1 cellular context compared by ENCODE assay signal in genomic region chr19:49580264-49581006, GRCh38.
TF ChIP-seq lines count a peak whose summit lies in the region.

NOSIP (minus strand) TSS chr19:49580556; CDS start chr19:49560691, 19,865 bp downstream.

TF ChIP-seq in HepG2, 621 proteins besides CTCF, POLR2A, EP300 and RAD21 (continued from another document and continues in another):
- TF ChIP-seq ZNF230 (CRISPR knock-in tag; IDR thresholded peaks at IDR 0.05) (0 out of 2 replicates have a peak, but pooled peaks have one; percentile 26), MIER3 (CRISPR knock-in tag; IDR thresholded peaks at IDR 0.05; ENCODE audit: borderline replicate concordance) (peak; percentile 71; the same call in 1 of the 2 replicates), ZNF331 (CRISPR knock-in tag; IDR thresholded peaks at IDR 0.05) (peak; percentile 91), ZNF549 (CRISPR knock-in tag; IDR thresholded peaks at IDR 0.05) (no peak), KDM6A (CRISPR knock-in tag; IDR thresholded peaks at IDR 0.05; ENCODE audit: low read depth) (no peak), AHR (CRISPR knock-in tag; IDR thresholded peaks at IDR 0.05) (peak; percentile 74; the same call in 1 of the 2 replicates), MEIS1 (CRISPR knock-in tag; IDR thresholded peaks at IDR 0.05; ENCODE audit: borderline replicate concordance) (peak; percentile 62; the same call in 1 of the 2 replicates), ZNF367 (CRISPR knock-in tag; IDR thresholded peaks at IDR 0.05; ENCODE audit: borderline replicate concordance) (no peak), HNF1B (CRISPR knock-in tag; IDR thresholded peaks at IDR 0.05) (peak; percentile 97), CC2D1A (CRISPR knock-in tag; IDR thresholded peaks at IDR 0.05) (no peak), ZNF83 (CRISPR knock-in tag; IDR thresholded peaks at IDR 0.05; ENCODE audit: borderline replicate concordance) (no peak), PRDM4 (CRISPR knock-in tag; IDR thresholded peaks at IDR 0.05; ENCODE audit: borderline replicate concordance) (0 out of 2 replicates have a peak, but pooled peaks have one; percentile 44), ZSCAN22 (CRISPR knock-in tag; IDR thresholded peaks at IDR 0.05) (no peak; the same call in 1 of the 2 replicates), SATB2 (CRISPR knock-in tag; IDR thresholded peaks at IDR 0.05) (0 out of 2 replicates have a peak, but pooled peaks have one; percentile 50), ZNF44 (CRISPR knock-in tag; IDR thresholded peaks at IDR 0.05) (0 out of 2 replicates have a peak, but pooled peaks have one; percentile 81), NFATC3 (CRISPR knock-in tag; IDR thresholded peaks at IDR 0.05) (no peak), KAT2B (IDR thresholded peaks at IDR 0.05; ENCODE audit: borderline replicate concordance, low read depth, low read length) (no peak), ETV5 (CRISPR knock-in tag; IDR thresholded peaks at IDR 0.05; ENCODE audit: borderline replicate concordance) (peak; percentile 90), HNRNPH1 (optimal IDR thresholded peaks at IDR 0.05; ENCODE audit: low read depth, low read length) (no peak), KLF15 (CRISPR knock-in tag; IDR thresholded peaks at IDR 0.05; ENCODE audit: borderline replicate concordance) (no peak), DR1 (CRISPR knock-in tag; IDR thresholded peaks at IDR 0.05) (peak; percentile 75), ZNF12 (CRISPR knock-in tag; IDR thresholded peaks at IDR 0.05) (no peak), ZNF792 (CRISPR knock-in tag; IDR thresholded peaks at IDR 0.05) (0 out of 2 replicates have a peak, but pooled peaks have one; percentile 20), FOXK2 (IDR thresholded peaks at IDR 0.05) (no peak), ZNF720 (CRISPR knock-in tag; IDR thresholded peaks at IDR 0.05) (no peak), ZBTB38 (CRISPR knock-in tag; IDR thresholded peaks at IDR 0.05) (peak; percentile 75), NFE2L2 (IDR thresholded peaks at IDR 0.05; ENCODE audit: low read length) (no peak), ZNF335 (CRISPR knock-in tag; IDR thresholded peaks at IDR 0.05) (0 out of 2 replicates have a peak, but pooled peaks have one; percentile 26), ZNF510 (CRISPR knock-in tag; IDR thresholded peaks at IDR 0.05; ENCODE audit: low read depth) (no peak; the same call in 1 of the 2 replicates), ZFY (CRISPR knock-in tag; IDR thresholded peaks at IDR 0.05) (peak; percentile 73), HINFP (CRISPR knock-in tag; IDR thresholded peaks at IDR 0.05; ENCODE audit: low read depth) (no peak), NFKBIZ (CRISPR knock-in tag; IDR thresholded peaks at IDR 0.05) (0 out of 2 replicates have a peak, but pooled peaks have one; percentile 43), SOX5 (CRISPR knock-in tag; IDR thresholded peaks at IDR 0.05; ENCODE audit: borderline replicate concordance) (peak; percentile 52; the same call in 1 of the 2 replicates), HDAC6 (IDR thresholded peaks at IDR 0.05; ENCODE audit: low read depth, low read length) (no peak)
- TF ChIP-seq, protein P1, sequence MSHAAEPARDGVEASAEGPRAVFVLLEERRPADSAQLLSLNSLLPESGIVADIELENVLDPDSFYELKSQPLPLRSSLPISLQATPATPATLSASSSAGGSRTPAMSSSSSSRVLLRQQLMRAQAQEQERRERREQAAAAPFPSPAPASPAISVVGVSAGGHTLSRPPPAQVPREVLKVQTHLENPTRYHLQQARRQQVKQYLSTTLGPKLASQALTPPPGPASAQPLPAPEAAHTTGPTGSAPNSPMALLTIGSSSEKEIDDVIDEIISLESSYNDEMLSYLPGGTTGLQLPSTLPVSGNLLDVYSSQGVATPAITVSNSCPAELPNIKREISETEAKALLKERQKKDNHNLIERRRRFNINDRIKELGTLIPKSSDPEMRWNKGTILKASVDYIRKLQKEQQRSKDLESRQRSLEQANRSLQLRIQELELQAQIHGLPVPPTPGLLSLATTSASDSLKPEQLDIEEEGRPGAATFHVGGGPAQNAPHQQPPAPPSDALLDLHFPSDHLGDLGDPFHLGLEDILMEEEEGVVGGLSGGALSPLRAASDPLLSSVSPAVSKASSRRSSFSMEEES (CRISPR knock-in tag; IDR thresholded peaks at IDR 0.05): peak; percentile 46
- TF ChIP-seq, protein P2, sequence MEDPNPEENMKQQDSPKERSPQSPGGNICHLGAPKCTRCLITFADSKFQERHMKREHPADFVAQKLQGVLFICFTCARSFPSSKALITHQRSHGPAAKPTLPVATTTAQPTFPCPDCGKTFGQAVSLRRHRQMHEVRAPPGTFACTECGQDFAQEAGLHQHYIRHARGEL (CRISPR knock-in tag; IDR thresholded peaks at IDR 0.05): no peak
- TF ChIP-seq, protein P3, sequence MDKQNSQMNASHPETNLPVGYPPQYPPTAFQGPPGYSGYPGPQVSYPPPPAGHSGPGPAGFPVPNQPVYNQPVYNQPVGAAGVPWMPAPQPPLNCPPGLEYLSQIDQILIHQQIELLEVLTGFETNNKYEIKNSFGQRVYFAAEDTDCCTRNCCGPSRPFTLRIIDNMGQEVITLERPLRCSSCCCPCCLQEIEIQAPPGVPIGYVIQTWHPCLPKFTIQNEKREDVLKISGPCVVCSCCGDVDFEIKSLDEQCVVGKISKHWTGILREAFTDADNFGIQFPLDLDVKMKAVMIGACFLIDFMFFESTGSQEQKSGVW (CRISPR knock-in tag; IDR thresholded peaks at IDR 0.05; ENCODE audit: borderline replicate concordance): peak; percentile 40; the same call in 1 of the 2 replicates
- TF ChIP-seq, protein P4, sequence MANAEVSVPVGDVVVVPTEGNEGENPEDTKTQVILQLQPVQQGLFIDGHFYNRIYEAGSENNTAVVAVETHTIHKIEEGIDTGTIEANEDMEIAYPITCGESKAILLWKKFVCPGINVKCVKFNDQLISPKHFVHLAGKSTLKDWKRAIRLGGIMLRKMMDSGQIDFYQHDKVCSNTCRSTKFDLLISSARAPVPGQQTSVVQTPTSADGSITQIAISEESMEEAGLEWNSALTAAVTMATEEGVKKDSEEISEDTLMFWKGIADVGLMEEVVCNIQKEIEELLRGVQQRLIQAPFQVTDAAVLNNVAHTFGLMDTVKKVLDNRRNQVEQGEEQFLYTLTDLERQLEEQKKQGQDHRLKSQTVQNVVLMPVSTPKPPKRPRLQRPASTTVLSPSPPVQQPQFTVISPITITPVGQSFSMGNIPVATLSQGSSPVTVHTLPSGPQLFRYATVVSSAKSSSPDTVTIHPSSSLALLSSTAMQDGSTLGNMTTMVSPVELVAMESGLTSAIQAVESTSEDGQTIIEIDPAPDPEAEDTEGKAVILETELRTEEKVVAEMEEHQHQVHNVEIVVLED (CRISPR knock-in tag; IDR thresholded peaks at IDR 0.05; ENCODE audit: borderline replicate concordance): peak; percentile 80
- TF ChIP-seq, protein P5, sequence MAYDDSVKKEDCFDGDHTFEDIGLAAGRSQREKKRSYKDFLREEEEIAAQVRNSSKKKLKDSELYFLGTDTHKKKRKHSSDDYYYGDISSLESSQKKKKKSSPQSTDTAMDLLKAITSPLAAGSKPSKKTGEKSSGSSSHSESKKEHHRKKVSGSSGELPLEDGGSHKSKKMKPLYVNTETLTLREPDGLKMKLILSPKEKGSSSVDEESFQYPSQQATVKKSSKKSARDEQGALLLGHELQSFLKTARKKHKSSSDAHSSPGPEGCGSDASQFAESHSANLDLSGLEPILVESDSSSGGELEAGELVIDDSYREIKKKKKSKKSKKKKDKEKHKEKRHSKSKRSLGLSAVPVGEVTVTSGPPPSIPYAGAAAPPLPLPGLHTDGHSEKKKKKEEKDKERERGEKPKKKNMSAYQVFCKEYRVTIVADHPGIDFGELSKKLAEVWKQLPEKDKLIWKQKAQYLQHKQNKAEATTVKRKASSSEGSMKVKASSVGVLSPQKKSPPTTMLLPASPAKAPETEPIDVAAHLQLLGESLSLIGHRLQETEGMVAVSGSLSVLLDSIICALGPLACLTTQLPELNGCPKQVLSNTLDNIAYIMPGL (CRISPR knock-in tag; IDR thresholded peaks at IDR 0.05; ENCODE audit: borderline replicate concordance in 1 of 2, low read depth in 1 of 2): peak; percentile 74 to 76; a peak in 3 of 4 replicates
- TF ChIP-seq, protein P6, sequence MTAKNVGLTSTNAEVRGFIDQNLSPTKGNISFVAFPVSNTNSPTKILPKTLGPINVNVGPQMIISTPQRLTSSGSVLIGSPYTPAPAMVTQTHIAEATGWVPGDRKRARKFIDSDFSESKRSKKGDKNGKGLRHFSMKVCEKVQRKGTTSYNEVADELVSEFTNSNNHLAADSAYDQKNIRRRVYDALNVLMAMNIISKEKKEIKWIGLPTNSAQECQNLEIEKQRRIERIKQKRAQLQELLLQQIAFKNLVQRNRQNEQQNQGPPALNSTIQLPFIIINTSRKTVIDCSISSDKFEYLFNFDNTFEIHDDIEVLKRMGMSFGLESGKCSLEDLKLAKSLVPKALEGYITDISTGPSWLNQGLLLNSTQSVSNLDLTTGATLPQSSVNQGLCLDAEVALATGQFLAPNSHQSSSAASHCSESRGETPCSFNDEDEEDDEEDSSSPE (CRISPR knock-in tag; IDR thresholded peaks at IDR 0.05): peak; percentile 63; the same call in 1 of the 2 replicates
- TF ChIP-seq, protein P7, sequence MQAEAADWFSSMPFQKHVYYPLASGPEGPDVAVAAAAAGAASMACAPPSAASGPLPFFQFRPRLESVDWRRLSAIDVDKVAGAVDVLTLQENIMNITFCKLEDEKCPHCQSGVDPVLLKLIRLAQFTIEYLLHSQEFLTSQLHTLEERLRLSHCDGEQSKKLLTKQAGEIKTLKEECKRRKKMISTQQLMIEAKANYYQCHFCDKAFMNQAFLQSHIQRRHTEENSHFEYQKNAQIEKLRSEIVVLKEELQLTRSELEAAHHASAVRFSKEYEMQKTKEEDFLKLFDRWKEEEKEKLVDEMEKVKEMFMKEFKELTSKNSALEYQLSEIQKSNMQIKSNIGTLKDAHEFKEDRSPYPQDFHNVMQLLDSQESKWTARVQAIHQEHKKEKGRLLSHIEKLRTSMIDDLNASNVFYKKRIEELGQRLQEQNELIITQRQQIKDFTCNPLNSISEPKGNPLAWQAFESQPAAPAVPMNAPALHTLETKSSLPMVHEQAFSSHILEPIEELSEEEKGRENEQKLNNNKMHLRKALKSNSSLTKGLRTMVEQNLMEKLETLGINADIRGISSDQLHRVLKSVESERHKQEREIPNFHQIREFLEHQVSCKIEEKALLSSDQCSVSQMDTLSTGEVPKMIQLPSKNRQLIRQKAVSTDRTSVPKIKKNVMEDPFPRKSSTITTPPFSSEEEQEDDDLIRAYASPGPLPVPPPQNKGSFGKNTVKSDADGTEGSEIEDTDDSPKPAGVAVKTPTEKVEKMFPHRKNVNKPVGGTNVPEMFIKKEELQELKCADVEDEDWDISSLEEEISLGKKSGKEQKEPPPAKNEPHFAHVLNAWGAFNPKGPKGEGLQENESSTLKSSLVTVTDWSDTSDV (CRISPR knock-in tag; IDR thresholded peaks at IDR 0.05): no peak
